Comparison of ENCODE assay signal across 23 cellular contexts in genomic region chr7:91373401-91373800, GRCh38.
DNase-seq lines count a peak whose midpoint lies in the region; ATAC-seq and TF ChIP-seq lines count a peak whose summit lies in the region.
"Had no signal": no experiment of that assay in that cellular context is flagged by ENCODE, and none has a peak within 500 bp of the region (broad histone marks: within the 10 kb centered on the region; RNA-seq: fewer than 3 reads in every experiment).

No MANE protein-coding gene starts in this region.

- H3K14ac ChIP-seq in neuronal stem cell (ENCODE audit: low read length): no peak overlapping the region

- no peak overlapping the region for H4K8ac ChIP-seq in neuronal stem cell (ENCODE audit: low read depth, low read length)

- no peak overlapping the region for H2BK120ac ChIP-seq in neuronal stem cell (ENCODE audit: low read depth, low read length)

- H3K36me3 ChIP-seq in SK-N-MC (ENCODE audit: insufficient read depth, low read length) (no peaks in the 10 kb centered on the region), neuronal stem cell (replicated peaks in 1 of 2; ENCODE audit: control insufficient read depth in 2 of 2, insufficient read depth in 2 of 2, low read length in 2 of 2) (no peaks in the 10 kb centered on the region)

- H3K4me2 ChIP-seq in neuronal stem cell (ENCODE audit: insufficient read depth, low read length, poor library complexity, severe bottlenecking): no peak overlapping the region
- H3K4me2 ChIP-seq: GM23338 had no signal

- no peak overlapping the region for H3K23ac ChIP-seq in neuronal stem cell (ENCODE audit: low read depth, low read length, poor library complexity)

- ATAC-seq in GM19397 (IDR thresholded peaks at IDR 0.05; ENCODE audit: unreplicated experiment) (no peak), HG03571 (IDR thresholded peaks at IDR 0.05; ENCODE audit: unreplicated experiment) (no peak)
- ATAC-seq: GM12878, GM23338, Panc1 had no signal

- TF ChIP-seq POLR2A in NB4 (IDR thresholded peaks at IDR 0.05; ENCODE audit: extremely low read depth, insufficient read length): no peak

- no peaks in the 10 kb centered on the region for H3K27me3 ChIP-seq in neuronal stem cell (ENCODE audit: control insufficient read depth in 3 of 3, insufficient read depth in 3 of 3, low read depth in 1 of 3, low read length in 3 of 3)

- H3K4ac ChIP-seq in neuronal stem cell (ENCODE audit: low read length): no peak overlapping the region

- H4K91ac ChIP-seq in neuronal stem cell (ENCODE audit: low read depth, low read length, poor library complexity): no peak overlapping the region

- peaks cover 6 to 17% of the 10 kb centered on the region in 2 donors for H3K4me1 ChIP-seq in neuronal stem cell (ENCODE audit: control insufficient read depth in 2 of 2, insufficient read depth in 1 of 2, low read depth in 1 of 2, low read length in 2 of 2)

- H3K27ac ChIP-seq in SK-N-MC (no peak overlapping the region; the same call in 1 of the 2 replicates), neuronal stem cell (replicated peaks; ENCODE audit: low read length) (no peak overlapping the region)
- H3K27ac ChIP-seq: 22Rv1, RWPE1 had no signal

- no peaks in the 10 kb centered on the region for H3K79me1 ChIP-seq in neuronal stem cell (ENCODE audit: low read depth, low read length)

- no peak overlapping the region for H2AK5ac ChIP-seq in neuronal stem cell (ENCODE audit: low read depth, low read length)

- H3K9ac ChIP-seq in SK-N-MC (ENCODE audit: insufficient read length) (no peak overlapping the region), neuronal stem cell (ENCODE audit: low read depth, low read length, poor library complexity) (no peak overlapping the region)

- H2AFZ ChIP-seq in neuronal stem cell (ENCODE audit: low read length): peak overlapping the region; percentile 2
- H2AFZ ChIP-seq: GM23338 had no signal

- peak; percentile 53 for DNase-seq in DMS 273 (lab: John Stamatoyannopoulos, UW; ENCODE audit: unreplicated experiment)
- DNase-seq in DMS 273 treated with DMSO at 0.1 percent for 48 hours (lab: John Stamatoyannopoulos, UW): no peak
- peak; percentile 14 for DNase-seq in NB4 (ENCODE audit: low read depth)
- DNase-seq in SK-N-MC (ENCODE audit: low read depth, low spot score): no peak
- DNase-seq in neuronal stem cell (ENCODE audit: low spot score): no peak
- DNase-seq: CD4-positive, CD25-positive, alpha-beta regulatory T cell; EL; GDM1; H9; NCI-H1105 treated with DMSO at 0.1 percent for 48 hours; NCI-H146; NCI-H2029 treated with DMSO at 0.1 percent for 48 hours; NCI-H226; NCI-H510A; NCI-H748 treated with DMSO at 0.1 percent for 48 hours; SHP77 had no signal

- TF ChIP-seq CTCF in NB4 (IDR thresholded peaks at IDR 0.05; ENCODE audit: low read depth, low read length): no peak

- H3K4me3 ChIP-seq in NB4 (ENCODE audit: low read depth, low read length): no peak overlapping the region
- H3K4me3 ChIP-seq in SK-N-MC: peak overlapping the region; percentile 50
- no peak overlapping the region for H3K4me3 ChIP-seq in neuronal stem cell (ENCODE audit: low read length in 2 of 2)
- H3K4me3 ChIP-seq: GM12878, GM23338 had no signal

- no peaks in the 10 kb centered on the region for H3K9me3 ChIP-seq in SK-N-MC (ENCODE audit: low read depth, low read length)
- no peaks in the 10 kb centered on the region for H3K9me3 ChIP-seq in neuronal stem cell (replicated peaks in 1 of 2; ENCODE audit: control insufficient read depth in 2 of 2, insufficient read depth in 1 of 2, low read depth in 1 of 2, low read length in 2 of 2)

- H2BK15ac ChIP-seq in neuronal stem cell (ENCODE audit: low read length): no peak overlapping the region

- no CpG with 5 or more reads among the region's 3 CpGs for WGBS in neuronal stem cell (ENCODE audit: extremely low coverage in 2 of 2, insufficient read length in 2 of 2, insufficient replicate concordance in 1 of 2), 2 donors

- H3K18ac ChIP-seq in neuronal stem cell (ENCODE audit: low read length): no peak overlapping the region

- H2BK5ac ChIP-seq in neuronal stem cell (ENCODE audit: low read length): no peak overlapping the region

- no peak overlapping the region for H2BK12ac ChIP-seq in neuronal stem cell (ENCODE audit: low read length)

Comparison
In these comparisons a context has a peak if more than half of its experiments do, and no peak if none do; other contexts are left out.
1. DNase-seq: peak in DMS 273 (single experiment) and NB4 (single experiment); none in DMS 273 treated with DMSO at 0.1 percent for 48 hours (single experiment), SK-N-MC (single experiment) and neuronal stem cell (single experiment).